28 cellular contexts compared by ENCODE assay signal in the genomic region with DNA sequence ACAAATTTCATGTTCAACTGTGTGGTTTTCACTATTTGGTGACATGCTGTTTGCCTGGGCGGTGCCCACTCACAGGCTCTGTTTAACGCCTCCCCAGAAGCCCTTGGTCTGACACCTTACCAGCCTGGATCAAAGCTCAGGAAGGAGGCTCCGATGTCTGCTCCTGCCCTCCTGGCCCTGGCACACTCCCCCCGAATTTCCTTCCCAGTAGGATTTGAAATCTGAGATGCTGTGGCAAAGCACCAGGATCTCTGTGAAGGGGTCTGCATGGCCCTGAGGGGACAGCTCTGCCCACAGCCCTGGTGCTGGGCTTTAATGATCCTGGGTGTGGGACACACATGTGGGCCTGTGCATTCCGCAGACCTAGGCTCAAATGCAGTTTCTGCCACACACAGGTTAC. TPM values are rescaled to one million over a fixed set of nuclear protein-coding genes. Genes with fewer than 3 reads are reported as not detected.
"Had no signal": no experiment of that assay in that cellular context is flagged by ENCODE, and none has a peak within 500 bp of the region (broad histone marks: within the 10 kb centered on the region; RNA-seq: fewer than 3 reads in every experiment).

No MANE protein-coding gene starts in this region.

- H3K9me3 ChIP-seq: esophagus squamous epithelium, heart right ventricle, left lung, lower lobe of right lung had no signal

- H3K27ac Mint-ChIP-seq: activated CD4-positive, alpha-beta memory T cell treated with anti-CD3 and anti-CD28 coated beads, Interleukin-2, amount 10 ng/mL, durations not matched to agents 7 days and 5 days; activated CD4-positive, alpha-beta T cell treated with anti-CD3 and anti-CD28 coated beads, Interleukin-2, amount 10 ng/mL, durations not matched to agents 7 days and 5 days; activated naive CD4-positive, alpha-beta T cell treated with anti-CD3 and anti-CD28 coated beads, Interleukin-2, amount 10 ng/mL, durations not matched to agents 7 days and 5 days; activated naive CD8-positive, alpha-beta T cell treated with anti-CD3 and anti-CD28 coated beads, Interleukin-2, amount 10 ng/mL, durations not matched to agents 7 days and 5 days; activated T-cell treated with anti-CD3 and anti-CD28 coated beads, Interleukin-2, amount 50 U/mL, for 24 hours; stimulated activated memory B cell treated with anti-CD40 and anti-IgM and Interleukin-4, amounts not matched to agents 10 μg/mL and 1 μg/mL and 100 μg/mL, for 72 hours had no signal

- H3K4me3 ChIP-seq: esophagus squamous epithelium, heart right ventricle, left lung, lower lobe of right lung, skin epidermis had no signal

- H3K4me1 Mint-ChIP-seq: activated CD4-positive, alpha-beta memory T cell treated with anti-CD3 and anti-CD28 coated beads, Interleukin-2, amount 10 ng/mL, durations not matched to agents 7 days and 5 days; activated CD4-positive, alpha-beta T cell treated with anti-CD3 and anti-CD28 coated beads, Interleukin-2, amount 10 ng/mL, durations not matched to agents 7 days and 5 days; activated naive CD4-positive, alpha-beta T cell treated with anti-CD3 and anti-CD28 coated beads, Interleukin-2, amount 10 ng/mL, durations not matched to agents 7 days and 5 days; stimulated activated memory B cell treated with anti-CD40 and anti-IgM and Interleukin-4, amounts not matched to agents 10 μg/mL and 1 μg/mL and 100 μg/mL, for 72 hours; stimulated activated naive CD8-positive, alpha-beta T cell treated with anti-CD3 and anti-CD28 coated beads, Interleukin-15, amount 100 ng/mL, for 72 hours had no signal

- H3K27me3 Mint-ChIP-seq: activated CD4-positive, alpha-beta T cell treated with anti-CD3 and anti-CD28 coated beads, Interleukin-2, amount 10 ng/mL, durations not matched to agents 7 days and 5 days had no signal

- H3K36me3 Mint-ChIP-seq: activated naive CD4-positive, alpha-beta T cell treated with anti-CD3 and anti-CD28 coated beads, Interleukin-2, amount 10 ng/mL, durations not matched to agents 7 days and 5 days; activated naive CD8-positive, alpha-beta T cell treated with anti-CD3 and anti-CD28 coated beads, Interleukin-2, amount 10 ng/mL, durations not matched to agents 7 days and 5 days; stimulated activated memory B cell treated with anti-CD40 and anti-IgM and Interleukin-4, amounts not matched to agents 10 μg/mL and 1 μg/mL and 100 μg/mL, for 72 hours had no signal

- H3K27ac ChIP-seq: brain microvascular endothelial cell, epithelial cell of prostate, esophagus squamous epithelium, heart right ventricle, left lung, lower lobe of right lung, skin epidermis had no signal

- H3K4me3 Mint-ChIP-seq: activated CD4-positive, alpha-beta memory T cell treated with anti-CD3 and anti-CD28 coated beads, Interleukin-2, amount 10 ng/mL, durations not matched to agents 7 days and 5 days; activated CD4-positive, alpha-beta T cell treated with anti-CD3 and anti-CD28 coated beads, Interleukin-2, amount 10 ng/mL, durations not matched to agents 7 days and 5 days; activated naive CD4-positive, alpha-beta T cell treated with anti-CD3 and anti-CD28 coated beads, Interleukin-2, amount 10 ng/mL, durations not matched to agents 7 days and 5 days; activated naive CD8-positive, alpha-beta T cell treated with anti-CD3 and anti-CD28 coated beads, Interleukin-2, amount 10 ng/mL, durations not matched to agents 7 days and 5 days; activated T-cell treated with anti-CD3 and anti-CD28 coated beads, Interleukin-2, amount 50 U/mL, for 24 hours; neural crest cell; stimulated activated memory B cell treated with anti-CD40 and anti-IgM and Interleukin-4, amounts not matched to agents 10 μg/mL and 1 μg/mL and 100 μg/mL, for 72 hours; stimulated activated naive CD8-positive, alpha-beta T cell treated with anti-CD3 and anti-CD28 coated beads, Interleukin-15, amount 100 ng/mL, for 72 hours had no signal

- H3K36me3 ChIP-seq: brain microvascular endothelial cell, esophagus squamous epithelium, heart right ventricle, left lung, lower lobe of right lung had no signal

- DNase-seq: activated CD4-positive, alpha-beta memory T cell treated with anti-CD3 and anti-CD28 coated beads, Interleukin-2, amount 10 ng/mL, durations not matched to agents 7 days and 5 days; activated CD4-positive, alpha-beta T cell treated with anti-CD3 and anti-CD28 coated beads for 1 hour; activated CD4-positive, alpha-beta T cell treated with anti-CD3 and anti-CD28 coated beads, Interleukin-2, amount 10 ng/mL, durations not matched to agents 7 days and 5 days; activated CD8-positive, alpha-beta memory T cell treated with anti-CD3 and anti-CD28 coated beads, Interleukin-2, amount 50 U/mL, for 48 hours; activated gamma-delta T cell; activated naive CD4-positive, alpha-beta T cell treated with anti-CD3 and anti-CD28 coated beads, Interleukin-2, amount 10 ng/mL, durations not matched to agents 7 days and 5 days; activated naive CD8-positive, alpha-beta T cell treated with anti-CD3 and anti-CD28 coated beads, Interleukin-2, amount 10 ng/mL, durations not matched to agents 7 days and 5 days; activated T-cell treated with anti-CD3 and anti-CD28 coated beads, Interleukin-2, amount 50 U/mL, for 24 hours; brain microvascular endothelial cell; esophagus squamous epithelium; foreskin melanocyte; heart right ventricle; kidney glomerular epithelial cell; left lung; lower lobe of right lung; stimulated activated CD4-positive, alpha-beta T cell treated with anti-CD3 and anti-CD28 coated beads, Interleukin-1b, Interleukin-23, amount 100 ng/mL, for 48 hours; stimulated activated CD4-positive, alpha-beta T cell treated with anti-CD3 and anti-CD28 coated beads, Interleukin-4, amount 100 ng/mL, for 4 hours; stimulated activated CD8-positive, alpha-beta memory T cell treated with anti-CD3 and anti-CD28 coated beads, Interleukin-4, amount 100 ng/mL, for 48 hours; stimulated activated naive CD8-positive, alpha-beta T cell treated with anti-CD3 and anti-CD28 coated beads, Interleukin-15, amount 100 ng/mL, for 72 hours; substantia nigra; SW 1271; T-helper 2 cell had no signal

- ATAC-seq: heart right ventricle; left lung; lower lobe of right lung; sciatic nerve; stimulated activated memory B cell treated with anti-CD40 and anti-IgM and Interleukin-4, amounts not matched to agents 10 μg/mL and 1 μg/mL and 100 μg/mL, for 72 hours; stimulated activated naive CD8-positive, alpha-beta T cell treated with anti-CD3 and anti-CD28 coated beads, Interleukin-15, amount 100 ng/mL, for 72 hours had no signal

- H3K9me3 Mint-ChIP-seq: activated CD4-positive, alpha-beta memory T cell treated with anti-CD3 and anti-CD28 coated beads, Interleukin-2, amount 10 ng/mL, durations not matched to agents 7 days and 5 days; activated CD4-positive, alpha-beta T cell treated with anti-CD3 and anti-CD28 coated beads, Interleukin-2, amount 10 ng/mL, durations not matched to agents 7 days and 5 days; activated naive CD4-positive, alpha-beta T cell treated with anti-CD3 and anti-CD28 coated beads, Interleukin-2, amount 10 ng/mL, durations not matched to agents 7 days and 5 days; activated naive CD8-positive, alpha-beta T cell treated with anti-CD3 and anti-CD28 coated beads, Interleukin-2, amount 10 ng/mL, durations not matched to agents 7 days and 5 days; activated T-cell treated with anti-CD3 and anti-CD28 coated beads, Interleukin-2, amount 50 U/mL, for 24 hours; neural crest cell; stimulated activated memory B cell treated with anti-CD40 and anti-IgM and Interleukin-4, amounts not matched to agents 10 μg/mL and 1 μg/mL and 100 μg/mL, for 72 hours; stimulated activated naive CD8-positive, alpha-beta T cell treated with anti-CD3 and anti-CD28 coated beads, Interleukin-15, amount 100 ng/mL, for 72 hours had no signal

- H3K4me1 ChIP-seq: left lung, lower lobe of right lung had no signal

RNA-seq across cellular contexts. Expression of a gene that starts 41.6 kb away (rescaled TPM):
- total RNA-seq: activated CD4-positive, alpha-beta memory T cell treated with anti-CD3 and anti-CD28 coated beads, Interleukin-2, amount 10 ng/mL, durations not matched to agents 7 days and 5 days; activated CD4-positive, alpha-beta T cell treated with anti-CD3 and anti-CD28 coated beads, Interleukin-2, amount 10 ng/mL, durations not matched to agents 7 days and 5 days; activated naive CD8-positive, alpha-beta T cell treated with anti-CD3 and anti-CD28 coated beads, Interleukin-2, amount 10 ng/mL, durations not matched to agents 7 days and 5 days; glomerular endothelial cell; neural crest cell had no signal
